1 cellular context compared by ENCODE assay signal in the genomic region with DNA sequence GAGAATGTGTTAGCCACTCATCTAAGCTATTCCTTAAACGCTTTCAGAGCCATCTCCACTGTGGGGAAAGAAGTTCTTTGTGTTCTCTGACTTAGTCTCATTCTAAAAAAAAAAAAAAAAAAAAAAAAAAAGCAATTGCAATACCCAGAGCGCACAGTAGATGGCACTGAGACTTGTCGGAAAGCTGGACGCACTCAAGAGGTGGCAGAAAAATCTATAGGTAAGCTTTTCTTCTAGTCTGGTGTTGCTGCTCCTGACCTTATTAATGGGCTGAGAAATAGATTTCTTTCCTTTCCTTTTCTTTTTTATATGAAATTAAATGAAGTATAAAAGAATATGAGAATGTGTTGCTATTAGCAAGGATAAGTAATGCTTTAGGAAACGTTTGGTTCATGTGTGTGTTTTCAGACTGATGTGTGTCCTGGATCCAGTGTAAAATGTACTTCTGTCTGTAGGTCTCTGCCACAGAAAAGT.
TF ChIP-seq lines count a peak whose summit lies in the region.

No MANE protein-coding gene starts in this region.

TF ChIP-seq in H1, 55 proteins besides CTCF, POLR2A, EP300 and RAD21:
- TF ChIP-seq TCF12 (IDR thresholded peaks at IDR 0.05; ENCODE audit: low read depth, low read length), result no peak
- TF ChIP-seq RNF2 (IDR thresholded peaks at IDR 0.05; ENCODE audit: borderline replicate concordance, low read depth, low read length, missing control alignments, poor library complexity, severe bottlenecking), result no peak
- no peak for TF ChIP-seq CREB1 (IDR thresholded peaks at IDR 0.05)
- no peak for TF ChIP-seq SAP30 (IDR thresholded peaks at IDR 0.05; ENCODE audit: insufficient read depth, insufficient replicate concordance, low read length)
- TF ChIP-seq SRF (IDR thresholded peaks at IDR 0.05; ENCODE audit: low read depth, low read length), result no peak
- TF ChIP-seq BRCA1 (IDR thresholded peaks at IDR 0.05; ENCODE audit: low read depth, low read length), result no peak
- no peak for TF ChIP-seq YY1 (IDR thresholded peaks at IDR 0.05; ENCODE audit: low read depth, low read length)
- no peak for TF ChIP-seq SUZ12 (IDR thresholded peaks at IDR 0.05; ENCODE audit: low read length)
- TF ChIP-seq EZH2 (IDR thresholded peaks at IDR 0.05; ENCODE audit: low read depth, low read length, severe bottlenecking), result no peak
- TF ChIP-seq, protein P1, sequence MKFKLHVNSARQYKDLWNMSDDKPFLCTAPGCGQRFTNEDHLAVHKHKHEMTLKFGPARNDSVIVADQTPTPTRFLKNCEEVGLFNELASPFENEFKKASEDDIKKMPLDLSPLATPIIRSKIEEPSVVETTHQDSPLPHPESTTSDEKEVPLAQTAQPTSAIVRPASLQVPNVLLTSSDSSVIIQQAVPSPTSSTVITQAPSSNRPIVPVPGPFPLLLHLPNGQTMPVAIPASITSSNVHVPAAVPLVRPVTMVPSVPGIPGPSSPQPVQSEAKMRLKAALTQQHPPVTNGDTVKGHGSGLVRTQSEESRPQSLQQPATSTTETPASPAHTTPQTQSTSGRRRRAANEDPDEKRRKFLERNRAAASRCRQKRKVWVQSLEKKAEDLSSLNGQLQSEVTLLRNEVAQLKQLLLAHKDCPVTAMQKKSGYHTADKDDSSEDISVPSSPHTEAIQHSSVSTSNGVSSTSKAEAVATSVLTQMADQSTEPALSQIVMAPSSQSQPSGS (IDR thresholded peaks at IDR 0.05; ENCODE audit: low read length), result no peak
- no peak for TF ChIP-seq PHF8 (conservative IDR thresholded peaks at IDR 0.05; ENCODE audit: low read depth, low read length)
- TF ChIP-seq CTBP2 (IDR thresholded peaks at IDR 0.05; ENCODE audit: borderline replicate concordance, insufficient read depth, insufficient read length, low read length), result no peak
- TF ChIP-seq, protein P2, sequence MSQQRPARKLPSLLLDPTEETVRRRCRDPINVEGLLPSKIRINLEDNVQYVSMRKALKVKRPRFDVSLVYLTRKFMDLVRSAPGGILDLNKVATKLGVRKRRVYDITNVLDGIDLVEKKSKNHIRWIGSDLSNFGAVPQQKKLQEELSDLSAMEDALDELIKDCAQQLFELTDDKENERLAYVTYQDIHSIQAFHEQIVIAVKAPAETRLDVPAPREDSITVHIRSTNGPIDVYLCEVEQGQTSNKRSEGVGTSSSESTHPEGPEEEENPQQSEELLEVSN (IDR thresholded peaks at IDR 0.05), result no peak
- TF ChIP-seq TAF7 (optimal IDR thresholded peaks at IDR 0.05; ENCODE audit: borderline replicate concordance, low read depth, low read length), result no peak
- TF ChIP-seq RXRA (IDR thresholded peaks at IDR 0.05; ENCODE audit: insufficient read depth, low read depth, low read length), result no peak
- no peak for TF ChIP-seq NRF1 (IDR thresholded peaks at IDR 0.05; ENCODE audit: low read depth, low read length)
